In genomic region chr6:39812853-39813533, GRCh38 we compare ENCODE assay signal across 8 cellular contexts. TPM values are rescaled to one million over a fixed set of nuclear protein-coding genes. Genes with fewer than 3 reads are reported as not detected.
DNase-seq lines count a peak whose midpoint lies in the region; ATAC-seq and TF ChIP-seq lines count a peak whose summit lies in the region.

No MANE protein-coding gene starts in this region.

- peak overlapping the region; percentile 72 for H3K27ac Mint-ChIP-seq in osteocyte (ENCODE audit: unreplicated experiment)
- H3K27ac Mint-ChIP-seq in Caco-2 (ENCODE audit: unreplicated experiment), result no peak overlapping the region

- H3K36me3 Mint-ChIP-seq in osteocyte (ENCODE audit: unreplicated experiment) (peaks cover 34% of the 10 kb centered on the region), Caco-2 (ENCODE audit: insufficient read depth, unreplicated experiment) (no peaks in the 10 kb centered on the region)

- no peak overlapping the region for H3K4me3 Mint-ChIP-seq in osteocyte (ENCODE audit: unreplicated experiment)
- H3K4me3 Mint-ChIP-seq in Caco-2 (ENCODE audit: unreplicated experiment), result no peak overlapping the region

- no peaks in the 10 kb centered on the region for H3K27me3 Mint-ChIP-seq in osteocyte (ENCODE audit: unreplicated experiment)
- H3K27me3 Mint-ChIP-seq in Caco-2 (ENCODE audit: insufficient read depth, unreplicated experiment), result peaks cover 26% of the 10 kb centered on the region

- intact Hi-C loops in Caco-2 (cut with micrococcal nuclease; ENCODE audit: unreplicated experiment), result no loop called here

- no peaks in the 10 kb centered on the region for H3K9me3 Mint-ChIP-seq in osteocyte (ENCODE audit: unreplicated experiment)
- H3K9me3 Mint-ChIP-seq in Caco-2 (ENCODE audit: unreplicated experiment), result no peaks in the 10 kb centered on the region

- POLR2A ChIA-PET in Caco-2 (lab: Charles Lee), result no interaction called here

- peak; percentile 41 to 82 (median 70) for DNase-seq in NCI-H1417 (lab: John Stamatoyannopoulos, UW)
- DNase-seq in NCI-H1417 treated with DMSO at 0.1 percent for 48 hours (lab: John Stamatoyannopoulos, UW), result no peak
- DNase-seq in brain microvascular endothelial cell, result no peak
- no peak for DNase-seq in osteocyte (ENCODE audit: extremely low spot score, unreplicated experiment)
- DNase-seq in Caco-2, result no peak
- DNase-seq in GM10266 (ENCODE audit: extremely low spot score), result no peak

- no peaks in the 10 kb centered on the region for H3K27me3 ChIP-seq in brain microvascular endothelial cell (replicated peaks)
- no peaks in the 10 kb centered on the region for H3K27me3 ChIP-seq in Caco-2 (replicated peaks; ENCODE audit: control insufficient read depth, insufficient read depth, low read length)

- H3K4me1 ChIP-seq in Caco-2, result no peaks in the 10 kb centered on the region

- ATAC-seq in HG03135 (IDR thresholded peaks at IDR 0.05; ENCODE audit: unreplicated experiment), result peak; percentile 89
- no peak for ATAC-seq in HG03432 (IDR thresholded peaks at IDR 0.05; ENCODE audit: unreplicated experiment)

- in situ Hi-C loops in brain microvascular endothelial cell (cut with HindIII; ENCODE audit: low pct_ligation_motif_present, low sequenced_read_pairs), result no loop called here

- peaks cover 57% of the 10 kb centered on the region for H3K4me1 Mint-ChIP-seq in osteocyte (ENCODE audit: unreplicated experiment)
- H3K4me1 Mint-ChIP-seq in Caco-2 (ENCODE audit: low read depth, unreplicated experiment), result no peaks in the 10 kb centered on the region

- no peak overlapping the region for H3K27ac ChIP-seq in brain microvascular endothelial cell

- TF ChIP-seq CTCF in brain microvascular endothelial cell (IDR thresholded peaks at IDR 0.05; ENCODE audit: low read depth, low read length, missing control alignments) (peak; percentile 52), osteocyte (IDR thresholded peaks at IDR 0.05) (peak; percentile 36), Caco-2 (IDR thresholded peaks at IDR 0.05; ENCODE audit: insufficient read depth in 1 of 2, low read depth in 1 of 2, low read length in 1 of 2, severe bottlenecking in 1 of 2, unreplicated experiment in 1 of 2) (no peak), GM10266 (IDR thresholded peaks at IDR 0.05; ENCODE audit: control insufficient read depth, insufficient read depth, low read depth, missing control alignments) (no peak)

- H3K36me3 ChIP-seq in brain microvascular endothelial cell (replicated peaks) (no peaks in the 10 kb centered on the region), Caco-2 (ENCODE audit: control insufficient read depth, insufficient read depth, low read length) (no peaks in the 10 kb centered on the region)

- CTCF ChIA-PET in Caco-2 (lab: Charles Lee), result interaction anchor here (0.6 kb wide), 1 partner anchor 22 kb away, joined by 4 read pairs; no protein-coding TSS in a partner anchor

- no peak overlapping the region for H3K4me3 ChIP-seq in brain microvascular endothelial cell (ENCODE audit: low read depth, low read length)
- H3K4me3 ChIP-seq in Caco-2 (ENCODE audit: low read depth, low read length), result no peak overlapping the region

- H3K9me3 ChIP-seq in Caco-2, result no peaks in the 10 kb centered on the region

- no TSS peak for BruUV-seq in Caco-2 (replicated peaks; lab: Mats Ljungman, UMichigan)

RNA-seq across cellular contexts. Expression of gene DAAM2, which starts 20.8 kb away (rescaled TPM):
- total RNA-seq in osteocyte (87.2 and 92.1 TPM in 2 replicates), Caco-2 (2022) (not detected in 2 replicates)

Comparison
In these comparisons a context has a peak if more than half of its experiments do, and no peak if none do; other contexts are left out.
1. DNase-seq: peak in NCI-H1417 (3 of 3); none in NCI-H1417 treated with DMSO at 0.1 percent for 48 hours (single experiment), brain microvascular endothelial cell (single experiment), osteocyte (single experiment), Caco-2 (0 of 2) and GM10266 (single experiment).
2. CTCF ChIP-seq: peak in brain microvascular endothelial cell (single experiment) and osteocyte (single experiment); none in Caco-2 (0 of 2) and GM10266 (single experiment).
3. RNA of gene DAAM2, which starts 20.8 kb away (total RNA-seq): 87.2 to 92.1 TPM in osteocyte; not detected in Caco-2; every median in the first group is over 10 times any median in the second.